ENCODE assay signal across 1 cellular context in genomic region chr22:36239401-36240171, GRCh38.
TF ChIP-seq lines count a peak whose summit lies in the region.

Gene APOL2 (minus strand): TSS chr22:36239527. CDS start chr22:36233162, 6,365 bp downstream.

TF ChIP-seq in GM12878, 131 proteins besides CTCF, POLR2A, EP300 and RAD21 (continued from another document and continues in another):
- TF ChIP-seq SMAD1 (IDR thresholded peaks at IDR 0.05; ENCODE audit: low read depth, partially characterized antibody) (no peak), CHD2 (IDR thresholded peaks at IDR 0.05; ENCODE audit: borderline replicate concordance, low read depth, low read length) (peak; percentile 61; the same call in 1 of the 2 replicates), CREB1 (IDR thresholded peaks at IDR 0.05; ENCODE audit: low read depth) (0 out of 2 replicates have a peak, but pooled peaks have one; percentile 42), PAX5 (IDR thresholded peaks at IDR 0.05; ENCODE audit: borderline replicate concordance, low read depth, low read length) (peak; percentile 31; the same call in 1 of the 2 replicates), KDM1A (IDR thresholded peaks at IDR 0.05; ENCODE audit: borderline replicate concordance) (no peak), REST (IDR thresholded peaks at IDR 0.05; ENCODE audit: low read depth, low read length) (no peak), CHD4 (IDR thresholded peaks at IDR 0.05) (no peak), IRF3 (IDR thresholded peaks at IDR 0.05) (no peak), BRCA1 (IDR thresholded peaks at IDR 0.05; ENCODE audit: low read depth, low read length) (no peak), CEBPZ (IDR thresholded peaks at IDR 0.05; ENCODE audit: low read depth, low read length) (no peak), PRDM15 (CRISPR knock-in tag; IDR thresholded peaks at IDR 0.05) (no peak), SMAD5 (IDR thresholded peaks at IDR 0.05; ENCODE audit: low read depth) (no peak), HDAC6 (IDR thresholded peaks at IDR 0.05; ENCODE audit: unreplicated experiment) (no peak), ZNF384 (IDR thresholded peaks at IDR 0.05; ENCODE audit: borderline replicate concordance, low read depth, low read length) (no peak), IRF5 (IDR thresholded peaks at IDR 0.05; ENCODE audit: borderline replicate concordance) (no peak), WRNIP1 (IDR thresholded peaks at IDR 0.05; ENCODE audit: borderline replicate concordance, low read depth, low read length) (0 out of 2 replicates have a peak, but pooled peaks have one; percentile 31), MXI1 (IDR thresholded peaks at IDR 0.05; ENCODE audit: low read depth, low read length) (peak; percentile 84), CBFB (IDR thresholded peaks at IDR 0.05; ENCODE audit: low read depth) (no peak), RFX5 (IDR thresholded peaks at IDR 0.05; ENCODE audit: low read depth, low read length) (peak; percentile 25; the same call in 1 of the 2 replicates), DPF2 (IDR thresholded peaks at IDR 0.05) (no peak; the same call in 1 of the 2 replicates), GABPA (IDR thresholded peaks at IDR 0.05; ENCODE audit: low read depth) (no peak), ELK1 (IDR thresholded peaks at IDR 0.05; ENCODE audit: low read depth, low read length) (no peak), BCL3 (IDR thresholded peaks at IDR 0.05; ENCODE audit: borderline replicate concordance, insufficient read depth, low read depth, low read length, poor library complexity, severe bottlenecking) (no peak), ZNF24 (IDR thresholded peaks at IDR 0.05) (no peak), PML (IDR thresholded peaks at IDR 0.05; ENCODE audit: low read length) (no peak; the same call in 1 of the 2 replicates), TARDBP (IDR thresholded peaks at IDR 0.05; ENCODE audit: borderline replicate concordance) (no peak), CEBPB (IDR thresholded peaks at IDR 0.05; ENCODE audit: borderline replicate concordance in 1 of 2, low read depth in 2 of 2, low read length in 2 of 2) (no peak), POLR2AphosphoS2 (IDR thresholded peaks at IDR 0.05; ENCODE audit: low read depth, low read length) (0 out of 2 replicates have a peak, but pooled peaks have one; percentile 51), STAT3 (IDR thresholded peaks at IDR 0.05; ENCODE audit: low read depth, low read length) (peak; percentile 65; the same call in 1 of the 2 replicates), USF1 (IDR thresholded peaks at IDR 0.05; ENCODE audit: borderline replicate concordance, extremely low read length, insufficient read depth, low read depth, low read length) (no peak), HDAC2 (IDR thresholded peaks at IDR 0.05) (no peak), BCL11A (IDR thresholded peaks at IDR 0.05; ENCODE audit: low read depth, low read length) (no peak), KAT2A (conservative IDR thresholded peaks at IDR 0.05; ENCODE audit: control insufficient read depth, low read depth, low read length) (no peak), RAD51 (IDR thresholded peaks at IDR 0.05) (peak; percentile 27; the same call in 1 of the 2 replicates), RUNX3 (IDR thresholded peaks at IDR 0.05; ENCODE audit: low read length) (peak; percentile 46; the same call in 1 of the 2 replicates), TCF12 (IDR thresholded peaks at IDR 0.05; ENCODE audit: low read depth, low read length) (peak; percentile 76), MEF2A (IDR thresholded peaks at IDR 0.05; ENCODE audit: insufficient read depth, low read depth, low read length) (no peak), POLR2AphosphoS5 (IDR thresholded peaks at IDR 0.05; ENCODE audit: low read length) (peak; percentile 74), GATAD2B (conservative IDR thresholded peaks at IDR 0.05; ENCODE audit: low read depth) (no peak), SREBF2 (IDR thresholded peaks at IDR 0.05; ENCODE audit: low read length) (no peak), SIN3A (IDR thresholded peaks at IDR 0.05; ENCODE audit: low read depth, low read length) (peak; percentile 70), NR2C1 (IDR thresholded peaks at IDR 0.05) (no peak), BMI1 (IDR thresholded peaks at IDR 0.05; ENCODE audit: borderline replicate concordance) (no peak), ZSCAN29 (IDR thresholded peaks at IDR 0.05) (no peak), PAX8 (IDR thresholded peaks at IDR 0.05) (no peak), NKRF (conservative IDR thresholded peaks at IDR 0.05) (no peak; the same call in 1 of the 2 replicates), RELA (IDR thresholded peaks at IDR 0.05; ENCODE audit: borderline replicate concordance, partially characterized antibody) (no peak), POU2F2 (IDR thresholded peaks at IDR 0.05; ENCODE audit: borderline replicate concordance, low read depth, low read length) (peak; percentile 38; the same call in 1 of the 3 replicates)
